ENCODE assay signal across 24 cellular contexts in the genomic region with DNA sequence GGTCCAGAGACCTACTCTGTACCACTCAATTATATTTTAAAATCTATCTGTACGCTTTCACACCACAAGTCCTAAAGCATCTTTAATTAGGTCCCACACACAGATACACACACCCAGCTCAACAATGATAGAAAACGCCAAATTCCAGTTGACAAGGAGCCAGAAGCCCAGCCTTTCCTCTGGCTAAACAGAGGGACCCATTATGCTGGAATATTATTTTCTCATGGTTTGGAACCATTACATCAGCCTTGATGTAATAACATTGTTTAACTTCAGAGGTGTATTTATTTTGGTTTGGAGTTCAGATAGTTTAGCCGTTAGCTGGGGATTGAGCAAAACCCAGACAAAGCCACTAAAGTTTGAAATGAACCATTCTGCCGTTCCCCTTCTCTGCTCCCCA. TPM values are rescaled to one million over a fixed set of nuclear protein-coding genes. Genes with fewer than 3 reads are reported as not detected.
"Had no signal": no experiment of that assay in that cellular context is flagged by ENCODE, and none has a peak within 500 bp of the region (broad histone marks: within the 10 kb centered on the region; RNA-seq: fewer than 3 reads in every experiment).

No MANE protein-coding gene starts in this region.

- H3K27ac ChIP-seq: brain microvascular endothelial cell, cardiac muscle cell, SJSA1 had no signal

- H3K4me3 ChIP-seq: cardiac muscle cell, K562, SJSA1 had no signal

- H3K36me3 ChIP-seq: brain microvascular endothelial cell, cardiac muscle cell had no signal

- DNase-seq: activated B cell treated with CpG ODN at 0.5 μM for 24 hours; activated CD4-positive, alpha-beta T cell treated with anti-CD3 and anti-CD28 coated beads for 1 hour; activated CD4-positive, alpha-beta T cell treated with anti-CD3 and anti-CD28 coated beads, Interleukin-2, amount 10 ng/mL, durations not matched to agents 24 days and 14 days; activated CD4-positive, alpha-beta T cell treated with anti-CD3 and anti-CD28 coated beads, Interleukin-2, amount 50 U/mL, for 48 hours; activated CD8-positive, alpha-beta memory T cell treated with anti-CD3 and anti-CD28 coated beads for 24 hours; activated effector memory CD4-positive, alpha-beta T cell treated with anti-CD3 and anti-CD28 coated beads, Interleukin-2, amount 50 U/mL, for 16 hours; activated naive CD4-positive, alpha-beta T cell treated with anti-CD3 and anti-CD28 coated beads for 36 hours; activated T-cell treated with anti-CD3 and anti-CD28 coated beads, Interleukin-2, amount 50 U/mL, for 4 hours; brain microvascular endothelial cell; cerebellar nuclear complex; NCI-H1092 treated with DMSO at 0.1 percent for 48 hours; NCI-H1436; NCI-H1694 treated with DMSO at 0.1 percent for 48 hours; NCI-H2029 treated with DMSO at 0.1 percent for 48 hours; NCI-H345; NCI-H510A treated with DMSO at 0.1 percent for 48 hours; NCI-H69; NK-92 treated with Interleukin-12 subunit alpha and Interleukin-12 subunit beta, amount 100 ng/mL, for 24 hours; OCI-M1; SHP77 had no signal

- ATAC-seq: activated T-cell treated with anti-CD3 and anti-CD28 coated beads, Interleukin-2, amount 50 U/mL, for 4 hours; K562; Panc1 had no signal

- H3K4me1 ChIP-seq: SJSA1 had no signal

- H3K27me3 ChIP-seq: SJSA1 had no signal

- H3K9me3 ChIP-seq: SJSA1 had no signal

- FAIRE-seq: K562 had no signal

RNA-seq across cellular contexts. Expression of a gene that starts 14.0 kb away (rescaled TPM):
- total RNA-seq: activated B cell treated with CpG ODN at 0.5 μM for 24 hours; activated CD4-positive, alpha-beta T cell treated with anti-CD3 and anti-CD28 coated beads, Interleukin-2, amount 10 ng/mL, durations not matched to agents 24 days and 14 days; activated naive CD4-positive, alpha-beta T cell treated with anti-CD3 and anti-CD28 coated beads for 36 hours; cardiac muscle cell; K562 had no signal
- polyA plus RNA-seq: cardiac muscle cell, K562 had no signal
